21 cellular contexts compared by ENCODE assay signal in the genomic region with DNA sequence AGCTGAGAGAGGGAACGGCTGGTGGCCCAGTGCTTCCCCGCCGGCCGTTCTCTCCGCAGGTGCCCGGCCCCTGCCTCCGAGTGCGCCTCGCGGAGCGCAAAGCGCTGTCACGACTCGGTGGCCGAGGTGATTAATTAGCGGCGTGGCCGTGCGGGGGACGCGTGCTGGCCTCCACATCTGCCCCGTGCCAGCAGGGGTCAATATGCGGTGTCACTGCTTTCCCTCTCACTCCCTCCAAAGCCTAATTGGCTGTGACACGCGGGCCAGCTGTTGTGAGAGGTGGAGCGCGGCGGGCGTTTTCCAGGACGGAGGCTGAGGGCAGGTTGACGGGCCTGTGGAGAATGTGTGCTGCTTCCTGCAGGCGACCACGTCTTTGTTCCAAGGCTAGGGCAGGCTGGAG.
DNase-seq lines count a peak whose midpoint lies in the region; ATAC-seq, FAIRE-seq and TF ChIP-seq lines count a peak whose summit lies in the region.
"Had no signal": no experiment of that assay in that cellular context is flagged by ENCODE, and none has a peak within 500 bp of the region (broad histone marks: within the 10 kb centered on the region; RNA-seq: fewer than 3 reads in every experiment).

No MANE protein-coding gene starts in this region.

- H2BK20ac ChIP-seq in H1 (ENCODE audit: low read length) = no peak overlapping the region

- H2BK5ac ChIP-seq in H1 (ENCODE audit: low read depth, low read length) = no peak overlapping the region

- TF ChIP-seq EP300 in H1 (IDR thresholded peaks at IDR 0.05; ENCODE audit: borderline replicate concordance in 1 of 2, low read depth in 2 of 2, low read length in 2 of 2) = no peak

- peak overlapping the region; percentile 72 for H4K8ac ChIP-seq in H1 (ENCODE audit: extremely low read depth, insufficient read depth, low read length)

- FAIRE-seq in H1 (lab: Jason Lieb, UNC) = no peak
- FAIRE-seq: HTR-8/SVneo had no signal

- H2BK12ac ChIP-seq in H1 (ENCODE audit: low read depth, low read length) = no peak overlapping the region

- H3K18ac ChIP-seq in H1 (ENCODE audit: extremely low read depth, low read length) = no peak overlapping the region

- H4K91ac ChIP-seq in H1 (replicated peaks; ENCODE audit: insufficient read length, low read length) = no peak overlapping the region

- peak in 1 of 2 donors; percentile 34 for DNase-seq in cardiac muscle cell (ENCODE audit: low read depth in 1 of 2, low spot score in 1 of 2)
- DNase-seq in left cardiac atrium = no peak
- DNase-seq in H1 (ENCODE audit: low read depth in 1 of 2, low spot score in 2 of 2) = peak in 1 of 2 experiments; percentile 67
- peak in 1 of 2 donors; percentile 67 for DNase-seq in left lung
- peak; percentile 39 to 47 for DNase-seq in thyroid gland
- DNase-seq in Calu3 = no peak
- no peak for DNase-seq in activated T-cell treated with anti-CD3 and anti-CD28 coated beads, Interleukin-2, amount 50 U/mL, for 24 hours
- DNase-seq: activated CD4-positive, alpha-beta memory T cell treated with anti-CD3 and anti-CD28 coated beads for 36 hours; activated naive CD4-positive, alpha-beta T cell; activated T-cell treated with anti-CD3 and anti-CD28 coated beads for 4 hours; amniotic stem cell; central memory CD4-positive, alpha-beta T cell; DMS153; immature natural killer cell; naive thymus-derived CD8-positive, alpha-beta T cell; NCI-H2171 treated with DMSO at 0.1 percent for 48 hours; SHP77 treated with DMSO at 0.1 percent for 48 hours had no signal

- POLR2A ChIA-PET in H1 (lab: Charles Lee; ENCODE audit: partially characterized antibody) = no interaction called here

- H3K27ac ChIP-seq in cardiac muscle cell = no peak overlapping the region
- no peak overlapping the region for H3K27ac ChIP-seq in H1 (ENCODE audit: low read depth, low read length)
- no peak overlapping the region for H3K27ac ChIP-seq in left lung
- H3K27ac ChIP-seq in thyroid gland = no peak overlapping the region
- H3K27ac ChIP-seq: C4-2B, esophagus muscularis mucosa had no signal

- no peak overlapping the region for H3K56ac ChIP-seq in H1 (replicated peaks; ENCODE audit: insufficient read length, low read depth, low read length)

- CTCF ChIA-PET in H1 (lab: Charles Lee; ENCODE audit: partially characterized antibody) = interaction anchor here (0.7 to 6.3 kb wide), 9 partner anchors 12 to 251 kb away, joined by 3 to 50 read pairs (median 8); no protein-coding TSS in a partner anchor
- CTCF ChIA-PET in Calu3 (lab: Charles Lee) = interaction anchor here (1.4 kb wide), 1 partner anchor 12 kb away, joined by 9 read pairs; no protein-coding TSS in a partner anchor

- no peaks in the 10 kb centered on the region for H3K36me3 ChIP-seq in cardiac muscle cell
- H3K36me3 ChIP-seq in H1 (ENCODE audit: control insufficient read depth in 2 of 4, insufficient read depth in 4 of 4, low read length in 3 of 4) = no peaks in the 10 kb centered on the region
- no peaks in the 10 kb centered on the region for H3K36me3 ChIP-seq in left lung
- H3K36me3 ChIP-seq in thyroid gland = no peaks in the 10 kb centered on the region
- H3K36me3 ChIP-seq: esophagus muscularis mucosa had no signal

- intact Hi-C loops in left cardiac atrium (cut with DNase I) (no loop called here), left lung (cut with DNase I) (no loop called here), thyroid gland (cut with DNase I) (no loop called here), Calu3 (cut with micrococcal nuclease; ENCODE audit: unreplicated experiment) (no loop called here)

- no peak overlapping the region for H3K23ac ChIP-seq in H1 (ENCODE audit: insufficient read length)

- no peak overlapping the region for H4K5ac ChIP-seq in H1 (ENCODE audit: insufficient read length, low read depth, low read length)

- peak overlapping the region; percentile 46; the same call in 1 of the 2 replicates for H2AFZ ChIP-seq in H1 (ENCODE audit: low read length)

- no peaks in the 10 kb centered on the region for H3K79me1 ChIP-seq in H1 (ENCODE audit: low read depth, low read length)

- H3K4me3 Mint-ChIP-seq in Calu3 (ENCODE audit: low read depth, unreplicated experiment) = no peak overlapping the region
- H3K4me3 Mint-ChIP-seq in activated T-cell treated with anti-CD3 and anti-CD28 coated beads, Interleukin-2, amount 50 U/mL, for 24 hours = no peak overlapping the region
- H3K4me3 Mint-ChIP-seq: activated CD4-positive, alpha-beta memory T cell treated with anti-CD3 and anti-CD28 coated beads for 36 hours; immature natural killer cell; naive thymus-derived CD8-positive, alpha-beta T cell had no signal

- H2BK120ac ChIP-seq in H1 (replicated peaks; ENCODE audit: low read depth, low read length) = no peak overlapping the region

- H2AK5ac ChIP-seq in H1 (ENCODE audit: low read depth, low read length) = no peak overlapping the region

- no peak for TF ChIP-seq RAD21 in H1 (IDR thresholded peaks at IDR 0.05 in 1 of 2, conservative IDR thresholded peaks at IDR 0.05 in 1 of 2; ENCODE audit: low read depth in 2 of 2, low read length in 2 of 2)

- 11% methylated on average over 33 of the region's 33 CpGs; no CpG with 5 or more reads in 1 of the 2 experiments for WGBS in H1 (ENCODE audit: extremely low coverage in 1 of 2, insufficient coverage in 1 of 2, insufficient read length in 1 of 2, insufficient replicate concordance in 2 of 2, low coverage in 1 of 2, low lambda C conversion rate in 2 of 2, missing lambda C conversion rate in 1 of 2), 2 experiments
- WGBS in thyroid gland, 2 donors = 9 to 11% methylated on average over 18 to 33 of the region's 33 CpGs

- peaks cover 4% of the 10 kb centered on the region; the same call in 1 of the 2 replicates for H3K23me2 ChIP-seq in H1 (ENCODE audit: low read depth, low read length)

- H3K9me3 ChIP-seq in cardiac muscle cell (ENCODE audit: low read depth) (no peaks in the 10 kb centered on the region), H1 (ENCODE audit: insufficient read depth in 2 of 2, low read depth in 1 of 2, low read length in 1 of 2) (no peaks in the 10 kb centered on the region), left lung (no peaks in the 10 kb centered on the region), thyroid gland (no peaks in the 10 kb centered on the region)
- H3K9me3 ChIP-seq: esophagus muscularis mucosa had no signal

- peak overlapping the region; percentile 59 to 91 for H3K4me2 ChIP-seq in H1 (ENCODE audit: insufficient read depth in 1 of 2, low read depth in 2 of 2, low read length in 2 of 2)

- H3K36me3 Mint-ChIP-seq in Calu3 (ENCODE audit: insufficient read depth, unreplicated experiment) = no peaks in the 10 kb centered on the region
- no peaks in the 10 kb centered on the region for H3K36me3 Mint-ChIP-seq in activated T-cell treated with anti-CD3 and anti-CD28 coated beads, Interleukin-2, amount 50 U/mL, for 24 hours (ENCODE audit: low read depth)
- H3K36me3 Mint-ChIP-seq: activated CD4-positive, alpha-beta memory T cell treated with anti-CD3 and anti-CD28 coated beads for 36 hours; immature natural killer cell; naive thymus-derived CD8-positive, alpha-beta T cell had no signal

- H2BK15ac ChIP-seq in H1 (ENCODE audit: low read length) = no peak overlapping the region

- no peak overlapping the region for H3K4ac ChIP-seq in H1 (replicated peaks; ENCODE audit: insufficient read length, low read depth, low read length)

- no peak overlapping the region; a peak in 2 of 7 replicates for H3K9ac ChIP-seq in H1 (replicated peaks in 1 of 4; ENCODE audit: extremely low read depth in 1 of 4, low read depth in 3 of 4, low read length in 3 of 4)

- peaks cover 7% of the 10 kb centered on the region for H3K4me1 Mint-ChIP-seq in Calu3 (ENCODE audit: low read depth, unreplicated experiment)
- H3K4me1 Mint-ChIP-seq in activated T-cell treated with anti-CD3 and anti-CD28 coated beads, Interleukin-2, amount 50 U/mL, for 24 hours (ENCODE audit: low read depth) = no peaks in the 10 kb centered on the region
- H3K4me1 Mint-ChIP-seq: immature natural killer cell; naive thymus-derived CD8-positive, alpha-beta T cell had no signal

- peaks cover 1 to 2% of the 10 kb centered on the region in 2 experiments for H4K20me1 ChIP-seq in H1 (replicated peaks in 1 of 2; ENCODE audit: control insufficient read depth in 1 of 2, insufficient read depth in 2 of 2, low read length in 2 of 2)

- H3K79me2 ChIP-seq in H1 (ENCODE audit: control insufficient read depth in 1 of 2, insufficient read depth in 2 of 2, low read length in 2 of 2) = no peaks in the 10 kb centered on the region

- H3K27me3 Mint-ChIP-seq in Calu3 (ENCODE audit: unreplicated experiment) = peaks cover 78% of the 10 kb centered on the region
- H3K27me3 Mint-ChIP-seq in activated T-cell treated with anti-CD3 and anti-CD28 coated beads, Interleukin-2, amount 50 U/mL, for 24 hours = peaks cover 39% of the 10 kb centered on the region

- ATAC-seq in left cardiac atrium (no peak), left lung (peak; percentile 23), HG03039 (IDR thresholded peaks at IDR 0.05; ENCODE audit: unreplicated experiment) (no peak)
- ATAC-seq: naive thymus-derived CD8-positive, alpha-beta T cell had no signal

- H3K27ac Mint-ChIP-seq in Calu3 (ENCODE audit: unreplicated experiment) = no peak overlapping the region
- H3K27ac Mint-ChIP-seq in activated T-cell treated with anti-CD3 and anti-CD28 coated beads, Interleukin-2, amount 50 U/mL, for 24 hours = no peak overlapping the region
- H3K27ac Mint-ChIP-seq: activated CD4-positive, alpha-beta memory T cell treated with anti-CD3 and anti-CD28 coated beads for 36 hours; immature natural killer cell had no signal

- no peak overlapping the region for H3K14ac ChIP-seq in H1 (ENCODE audit: insufficient read length)

- TF ChIP-seq CTCF in cardiac muscle cell (IDR thresholded peaks at IDR 0.05; ENCODE audit: low read depth, low read length) = no peak
- no peak for TF ChIP-seq CTCF in H1 (IDR thresholded peaks at IDR 0.05; ENCODE audit: control extremely low read depth in 1 of 3, insufficient read depth in 1 of 3, low read depth in 1 of 3, low read length in 3 of 3)
- TF ChIP-seq CTCF in left lung (IDR thresholded peaks at IDR 0.05) = no peak
- no peak for TF ChIP-seq CTCF in thyroid gland (IDR thresholded peaks at IDR 0.05)
- TF ChIP-seq CTCF in Calu3 (IDR thresholded peaks at IDR 0.05; ENCODE audit: unreplicated experiment) = no peak

- H3K4me1 ChIP-seq in cardiac muscle cell (ENCODE audit: low read depth) = no peaks in the 10 kb centered on the region
- peaks cover 0 to 6% (median 2%) of the 10 kb centered on the region in 4 experiments; a peak in 1 of 7 replicates for H3K4me1 ChIP-seq in H1 (replicated peaks in 1 of 4; ENCODE audit: control insufficient read depth in 3 of 4, insufficient read depth in 4 of 4, low read length in 3 of 4)
- H3K4me1 ChIP-seq in left lung = no peaks in the 10 kb centered on the region
- H3K4me1 ChIP-seq in thyroid gland = peaks cover 9 to 15% of the 10 kb centered on the region in 2 donors

- peak overlapping the region; percentile 8 for H3K4me3 ChIP-seq in cardiac muscle cell
- peak overlapping the region; percentile 19 to 55 (median 34); a peak in 7 of 8 replicates for H3K4me3 ChIP-seq in H1 (ENCODE audit: extremely low read depth in 1 of 4, insufficient read depth in 2 of 4, low read depth in 3 of 4, low read length in 4 of 4)
- no peak overlapping the region for H3K4me3 ChIP-seq in left lung
- H3K4me3 ChIP-seq in thyroid gland (replicated peaks in 1 of 3) = no peak overlapping the region
- H3K4me3 ChIP-seq: esophagus muscularis mucosa had no signal

- peaks cover 80% of the 10 kb centered on the region for H3K27me3 ChIP-seq in cardiac muscle cell
- H3K27me3 ChIP-seq in H1 (replicated peaks in 1 of 4; ENCODE audit: control insufficient read depth in 3 of 4, extremely low read depth in 1 of 4, insufficient read depth in 3 of 4, low read length in 3 of 4) = peaks cover 20 to 40% (median 31%) of the 10 kb centered on the region in 4 experiments
- peaks cover 7 to 52% of the 10 kb centered on the region in 2 donors for H3K27me3 ChIP-seq in left lung
- no peaks in the 10 kb centered on the region for H3K27me3 ChIP-seq in thyroid gland

- H3K9me3 Mint-ChIP-seq in Calu3 (ENCODE audit: low read depth, unreplicated experiment) = no peaks in the 10 kb centered on the region
- H3K9me3 Mint-ChIP-seq in activated T-cell treated with anti-CD3 and anti-CD28 coated beads, Interleukin-2, amount 50 U/mL, for 24 hours = no peaks in the 10 kb centered on the region
- H3K9me3 Mint-ChIP-seq: activated CD4-positive, alpha-beta memory T cell treated with anti-CD3 and anti-CD28 coated beads for 36 hours; naive thymus-derived CD8-positive, alpha-beta T cell had no signal

- no TSS peak for BruUV-seq in Calu3 (replicated peaks; lab: Mats Ljungman, UMichigan)

- no peak for TF ChIP-seq POLR2A in H1 (IDR thresholded peaks at IDR 0.05; ENCODE audit: control extremely low read depth in 1 of 2, low read depth in 2 of 2, low read length in 2 of 2)
- TF ChIP-seq POLR2A in thyroid gland (IDR thresholded peaks at IDR 0.05) = no peak

Comparison
In these comparisons a context has a peak if more than half of its experiments do, and no peak if none do; other contexts are left out.
1. DNase-seq: peak in thyroid gland (2 of 2); none in left cardiac atrium (single experiment), Calu3 (single experiment) and activated T-cell treated with anti-CD3 and anti-CD28 coated beads, Interleukin-2, amount 50 U/mL, for 24 hours (single experiment).
2. H3K4me3 ChIP-seq: peak in cardiac muscle cell (single experiment) and H1 (4 of 4); none in left lung (0 of 2) and thyroid gland (0 of 3).